Comparison of ENCODE assay signal across 15 cellular contexts in the genomic region with DNA sequence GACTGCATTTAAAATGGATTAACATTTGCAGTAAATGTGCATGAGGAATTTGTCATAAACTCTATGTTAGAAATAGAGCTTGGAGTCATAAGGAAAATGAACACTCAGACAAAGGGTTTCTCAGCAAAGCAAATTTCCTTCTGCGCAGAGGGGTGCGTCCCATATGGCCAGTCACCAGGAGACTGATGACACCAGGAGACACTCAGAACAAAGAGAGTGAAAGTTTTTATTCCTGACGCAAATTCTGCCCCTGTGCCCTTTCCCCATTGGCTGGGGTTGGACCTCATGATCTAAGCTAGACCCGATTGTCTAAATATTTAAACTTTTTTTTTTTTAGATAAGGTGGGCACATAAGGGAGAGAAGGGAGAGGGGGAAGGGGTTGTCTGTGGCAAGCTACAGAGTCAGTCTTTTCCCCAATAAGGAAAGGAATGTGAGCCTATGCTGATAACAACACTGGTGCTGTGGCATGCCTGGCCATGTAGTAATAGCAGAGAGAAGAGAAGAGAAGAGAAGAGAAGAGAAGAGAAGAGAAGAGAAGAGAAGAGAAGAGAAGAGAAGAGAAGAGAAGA.
"Had no signal": no experiment of that assay in that cellular context is flagged by ENCODE, and none has a peak within 500 bp of the region (broad histone marks: within the 10 kb centered on the region; RNA-seq: fewer than 3 reads in every experiment).

No MANE protein-coding gene starts in this region.

- H3K27me3 Mint-ChIP-seq: activated B cell treated with CpG ODN at 0.5 μM for 24 hours; activated CD8-positive, alpha-beta T cell treated with anti-CD3 and anti-CD28 coated beads for 36 hours; activated naive CD8-positive, alpha-beta T cell treated with anti-CD3 and anti-CD28 coated beads for 36 hours; naive thymus-derived CD8-positive, alpha-beta T cell had no signal

- DNase-seq: activated B cell treated with CpG ODN at 0.5 μM for 24 hours; activated CD4-positive, alpha-beta T cell treated with anti-CD3 and anti-CD28 coated beads for 48 hours; activated CD8-positive, alpha-beta T cell treated with anti-CD3 and anti-CD28 coated beads for 36 hours; activated gamma-delta T cell; activated naive CD8-positive, alpha-beta T cell treated with anti-CD3 and anti-CD28 coated beads for 36 hours; activated T-cell treated with anti-CD3 and anti-CD28 coated beads, Interleukin-2, amount 50 U/mL, for 48 hours; amygdala; mucosa of descending colon; naive thymus-derived CD8-positive, alpha-beta T cell; retina; stimulated activated CD4-positive, alpha-beta T cell treated with anti-CD3 and anti-CD28 coated beads, Interleukin-4, amount 100 ng/mL, for 24 hours; stimulated activated naive CD4-positive, alpha-beta T cell; SW 1271; upper lobe of left lung had no signal

- H3K4me3 ChIP-seq: mucosa of descending colon, SJSA1, upper lobe of left lung had no signal

- H3K27me3 ChIP-seq: SJSA1, upper lobe of left lung had no signal

- H3K4me3 Mint-ChIP-seq: activated B cell treated with CpG ODN at 0.5 μM for 24 hours; activated CD8-positive, alpha-beta T cell treated with anti-CD3 and anti-CD28 coated beads for 36 hours; activated naive CD8-positive, alpha-beta T cell treated with anti-CD3 and anti-CD28 coated beads for 36 hours; naive thymus-derived CD8-positive, alpha-beta T cell had no signal

- H3K4me1 Mint-ChIP-seq: activated B cell treated with CpG ODN at 0.5 μM for 24 hours; activated naive CD8-positive, alpha-beta T cell treated with anti-CD3 and anti-CD28 coated beads for 36 hours had no signal

- H3K27ac Mint-ChIP-seq: activated B cell treated with CpG ODN at 0.5 μM for 24 hours; activated CD8-positive, alpha-beta T cell treated with anti-CD3 and anti-CD28 coated beads for 36 hours; activated naive CD8-positive, alpha-beta T cell treated with anti-CD3 and anti-CD28 coated beads for 36 hours; naive thymus-derived CD8-positive, alpha-beta T cell had no signal

- H3K36me3 Mint-ChIP-seq: activated naive CD8-positive, alpha-beta T cell treated with anti-CD3 and anti-CD28 coated beads for 36 hours had no signal

- H3K27ac ChIP-seq: SJSA1, upper lobe of left lung had no signal

- ATAC-seq: activated CD8-positive, alpha-beta T cell treated with anti-CD3 and anti-CD28 coated beads for 36 hours; mucosa of descending colon; naive thymus-derived CD8-positive, alpha-beta T cell had no signal

- H3K9me3 ChIP-seq: SJSA1, upper lobe of left lung had no signal

- H3K4me1 ChIP-seq: SJSA1, upper lobe of left lung had no signal

- H3K36me3 ChIP-seq: SJSA1, upper lobe of left lung had no signal
